In genomic region chr12:98419101-98419794, GRCh38 we compare ENCODE assay signal across 12 cellular contexts.
A peak's percentile ranks its signal among the peaks of the same experiment; 100 is the strongest.
DNase-seq lines count a peak whose midpoint lies in the region; ATAC-seq and TF ChIP-seq lines count a peak whose summit lies in the region.
"Had no signal": no experiment of that assay in that cellular context is flagged by ENCODE, and none has a peak within 500 bp of the region (broad histone marks: within the 10 kb centered on the region; RNA-seq: fewer than 3 reads in every experiment).

No MANE protein-coding gene starts in this region.

- peak; percentile 4 for ATAC-seq in sciatic nerve
- ATAC-seq: effector memory CD8-positive, alpha-beta T cell had no signal

- DNase-seq in AG04450 (ENCODE audit: low read depth, low spot score), result no peak
- no peak for DNase-seq in SK-N-MC (ENCODE audit: low read depth, low spot score)
- no peak for DNase-seq in fibroblast of villous mesenchyme (ENCODE audit: low read depth)
- DNase-seq in sciatic nerve (ENCODE audit: low spot score), result no peak
- no peak for DNase-seq in AG08396 (ENCODE audit: low spot score)
- no peak for DNase-seq in NCI-H2107 (lab: John Stamatoyannopoulos, UW)
- no peak for DNase-seq in HuH-7.5 (ENCODE audit: low spot score)
- DNase-seq in AG08395 (ENCODE audit: low spot score), result no peak
- DNase-seq: activated B cell treated with CpG ODN at 0.5 μM for 24 hours; effector memory CD8-positive, alpha-beta T cell; NCI-H2029 had no signal

- no peak for TF ChIP-seq CTCF in AG04450 (IDR thresholded peaks at IDR 0.05; ENCODE audit: low read depth, low read length)
- no peak for TF ChIP-seq CTCF in fibroblast of villous mesenchyme (IDR thresholded peaks at IDR 0.05; ENCODE audit: insufficient read depth, low read depth, low read length)

- no peaks in the 10 kb centered on the region for H3K27me3 ChIP-seq in AG04450 (ENCODE audit: control insufficient read depth, insufficient read depth, low read length)

- H3K36me3 ChIP-seq in SK-N-MC (ENCODE audit: insufficient read depth, low read length), result no peaks in the 10 kb centered on the region

- H3K9ac ChIP-seq in SK-N-MC (ENCODE audit: insufficient read length), result peak overlapping the region; percentile 8

- CTCF ChIA-PET in AG04450 (lab: Charles Lee), result interaction anchor here (0.6 to 4.5 kb wide), 9 partner anchors 9 to 579 kb away, joined by 3 to 62 read pairs (median 12); no protein-coding TSS in a partner anchor

- POLR2A ChIA-PET in AG04450 (lab: Yijun Ruan, JAX), result no interaction called here

- H3K4me3 ChIP-seq in AG04450 (ENCODE audit: low read depth, low read length) (peak overlapping the region; percentile 50), SK-N-MC (peak overlapping the region; percentile 35; the same call in 1 of the 2 replicates), fibroblast of villous mesenchyme (ENCODE audit: low read depth, low read length) (peak overlapping the region; percentile 24)
- H3K4me3 ChIP-seq: K562 had no signal

- H3K27ac ChIP-seq in AG04450 (ENCODE audit: low read depth, low read length) (peak overlapping the region; percentile 80), SK-N-MC (peak overlapping the region; percentile 37; the same call in 1 of the 2 replicates)

- H3K9me3 ChIP-seq in AG04450 (ENCODE audit: control insufficient read depth, insufficient read depth, low read length) (no peaks in the 10 kb centered on the region), SK-N-MC (ENCODE audit: low read depth, low read length) (no peaks in the 10 kb centered on the region)

- intact Hi-C loops in sciatic nerve (cut with DNase I), result no loop called here
